In the genomic region with DNA sequence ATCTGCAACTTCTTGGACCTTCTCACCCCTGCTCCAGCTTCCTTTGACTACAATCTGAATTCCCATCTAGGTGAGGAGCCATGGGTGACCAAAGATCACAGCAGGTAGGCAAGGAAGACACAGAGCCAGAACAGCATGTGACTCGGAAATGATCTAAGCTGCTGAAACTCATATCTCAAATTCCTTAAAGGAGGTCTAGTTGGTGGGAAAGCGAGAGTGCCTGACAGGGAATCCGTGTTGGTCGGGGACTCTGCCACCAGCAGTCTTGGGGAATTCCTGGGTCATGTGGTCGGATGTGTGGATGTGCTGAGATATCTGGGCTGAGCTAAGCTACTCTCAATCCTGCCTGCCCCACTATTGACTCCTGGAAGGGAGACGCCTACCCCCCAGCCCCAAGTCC, we compare ENCODE assay signal across 13 cellular contexts. TPM values are rescaled to one million over a fixed set of nuclear protein-coding genes. Genes with fewer than 3 reads are reported as not detected.
DNase-seq lines count a peak whose midpoint lies in the region; ATAC-seq, FAIRE-seq and TF ChIP-seq lines count a peak whose summit lies in the region.
"Had no signal": no experiment of that assay in that cellular context is flagged by ENCODE, and none has a peak within 500 bp of the region (broad histone marks: within the 10 kb centered on the region; RNA-seq: fewer than 3 reads in every experiment).

No MANE protein-coding gene starts in this region.

- H3K4me2 ChIP-seq in endothelial cell of umbilical vein (ENCODE audit: insufficient read depth, low read length) (no peak overlapping the region), neuronal stem cell (ENCODE audit: insufficient read depth, low read length, poor library complexity, severe bottlenecking) (no peak overlapping the region)

- no peak overlapping the region for H3K14ac ChIP-seq in neuronal stem cell (ENCODE audit: low read length)

- dilution Hi-C loops in endothelial cell of umbilical vein (cut with MboI; ENCODE audit: extremely low pct_ligation_motif_present, low sequenced_read_pairs): no loop called here

- H3K9ac ChIP-seq in endothelial cell of umbilical vein (replicated peaks; ENCODE audit: extremely low read depth, insufficient read depth, low read length) (no peak overlapping the region), neuronal stem cell (ENCODE audit: low read depth, low read length, poor library complexity) (no peak overlapping the region)

- H2AK5ac ChIP-seq in neuronal stem cell (ENCODE audit: low read depth, low read length): peak overlapping the region; percentile 3

- no peaks in the 10 kb centered on the region for H3K79me1 ChIP-seq in neuronal stem cell (ENCODE audit: low read depth, low read length)

- peak overlapping the region; percentile 97 for H2BK5ac ChIP-seq in neuronal stem cell (ENCODE audit: low read length)

- H3K27ac Mint-ChIP-seq in MCF 10A (ENCODE audit: low read depth, unreplicated experiment): no peak overlapping the region
- H3K27ac Mint-ChIP-seq in activated naive CD4-positive, alpha-beta T cell treated with anti-CD3 and anti-CD28 coated beads, Interleukin-2, amount 50 U/mL, for 72 hours: peak overlapping the region in 1 of 2 donors; percentile 60

- no peak for TF ChIP-seq POLR2A in endothelial cell of umbilical vein (IDR thresholded peaks at IDR 0.05; ENCODE audit: low read depth, low read length)

- H3K36me3 Mint-ChIP-seq in MCF 10A (ENCODE audit: insufficient read depth, unreplicated experiment): no peaks in the 10 kb centered on the region
- H3K36me3 Mint-ChIP-seq in activated naive CD4-positive, alpha-beta T cell treated with anti-CD3 and anti-CD28 coated beads, Interleukin-2, amount 50 U/mL, for 72 hours: peaks cover 12 to 18% of the 10 kb centered on the region in 2 donors

- peak overlapping the region; percentile 7 for H3K4ac ChIP-seq in neuronal stem cell (ENCODE audit: low read length)

- peak overlapping the region; percentile 1 for H2BK12ac ChIP-seq in neuronal stem cell (ENCODE audit: low read length)

- intact Hi-C loops in endothelial cell of umbilical vein (cut with micrococcal nuclease) (loop anchor here (1.0 to 2.0 kb wide), 2 partner anchors 51 to 336 kb away; no protein-coding TSS in a partner anchor), MCF 10A (cut with micrococcal nuclease) (loop anchor here (1.0 to 5.0 kb wide), 3 partner anchors 51 to 202 kb away; a partner anchor contains a TSS)

- no peaks in the 10 kb centered on the region for H3K9me3 Mint-ChIP-seq in MCF 10A (ENCODE audit: unreplicated experiment)
- H3K9me3 Mint-ChIP-seq in activated naive CD4-positive, alpha-beta T cell treated with anti-CD3 and anti-CD28 coated beads, Interleukin-2, amount 50 U/mL, for 72 hours: no peaks in the 10 kb centered on the region

- H3K79me2 ChIP-seq in endothelial cell of umbilical vein (ENCODE audit: control insufficient read depth, insufficient read depth, low read length): no peaks in the 10 kb centered on the region

- H4K91ac ChIP-seq in neuronal stem cell (ENCODE audit: low read depth, low read length, poor library complexity): peak overlapping the region; percentile 86

- no peaks in the 10 kb centered on the region for H3K36me3 ChIP-seq in endothelial cell of umbilical vein (ENCODE audit: control insufficient read depth in 2 of 2, extremely low read depth in 1 of 2, insufficient read depth in 2 of 2, low read length in 2 of 2)
- peaks cover 0 to 3% of the 10 kb centered on the region in 2 donors for H3K36me3 ChIP-seq in neuronal stem cell (replicated peaks in 1 of 2; ENCODE audit: control insufficient read depth in 2 of 2, insufficient read depth in 2 of 2, low read length in 2 of 2)

- ATAC-seq in activated naive CD4-positive, alpha-beta T cell treated with anti-CD3 and anti-CD28 coated beads, Interleukin-2, amount 50 U/mL, for 72 hours: no peak
- no peak for ATAC-seq in GM21360 (IDR thresholded peaks at IDR 0.05; ENCODE audit: unreplicated experiment)

- CTCF ChIA-PET in endothelial cell of umbilical vein (lab: Charles Lee): interaction anchor here (0.9 to 21.6 kb wide), 23 partner anchors 9 to 335 kb away, joined by 3 to 1536 read pairs (median 7); no protein-coding TSS in a partner anchor
- CTCF ChIA-PET in MCF 10A (lab: Yijun Ruan, JAX): interaction anchor here (0.6 to 27.7 kb wide), 51 partner anchors 9 to 1025 kb away, joined by 3 to 1857 read pairs (median 5); a partner anchor contains a TSS

- no peak overlapping the region for H3K4me3 ChIP-seq in endothelial cell of umbilical vein (replicated peaks in 1 of 3; ENCODE audit: insufficient read depth in 1 of 3, low read depth in 1 of 3, low read length in 3 of 3)
- no peak overlapping the region for H3K4me3 ChIP-seq in neuronal stem cell (ENCODE audit: low read length in 2 of 2)
- H3K4me3 ChIP-seq: mucosa of descending colon, testis had no signal

- H2BK15ac ChIP-seq in neuronal stem cell (ENCODE audit: low read length): no peak overlapping the region

- H3K27ac ChIP-seq in endothelial cell of umbilical vein (ENCODE audit: insufficient read depth, low read depth, low read length) (no peak overlapping the region), neuronal stem cell (replicated peaks; ENCODE audit: low read length) (peak overlapping the region; percentile 65)
- H3K27ac ChIP-seq: testis had no signal

- H2BK120ac ChIP-seq in neuronal stem cell (ENCODE audit: low read depth, low read length): peak overlapping the region; percentile 85

- peaks cover 23% of the 10 kb centered on the region for H3K27me3 Mint-ChIP-seq in MCF 10A (ENCODE audit: insufficient read depth, unreplicated experiment)

- no peaks in the 10 kb centered on the region for H3K9me3 ChIP-seq in endothelial cell of umbilical vein (replicated peaks; ENCODE audit: control insufficient read depth, insufficient read depth, low read length)
- no peaks in the 10 kb centered on the region for H3K9me3 ChIP-seq in neuronal stem cell (replicated peaks in 1 of 2; ENCODE audit: control insufficient read depth in 2 of 2, insufficient read depth in 1 of 2, low read depth in 1 of 2, low read length in 2 of 2)
- H3K9me3 ChIP-seq: mucosa of descending colon, testis had no signal

- H3K18ac ChIP-seq in neuronal stem cell (ENCODE audit: low read length): peak overlapping the region; percentile 93

- no peak overlapping the region for H3K23ac ChIP-seq in neuronal stem cell (ENCODE audit: low read depth, low read length, poor library complexity)

- WGBS in neuronal stem cell (ENCODE audit: extremely low coverage in 2 of 2, insufficient read length in 2 of 2, insufficient replicate concordance in 1 of 2), 2 donors: no CpG with 5 or more reads among the region's 6 CpGs

- H4K8ac ChIP-seq in neuronal stem cell (ENCODE audit: low read depth, low read length): peak overlapping the region; percentile 94

- peaks cover 23% of the 10 kb centered on the region for H3K4me1 Mint-ChIP-seq in MCF 10A (ENCODE audit: insufficient read depth, unreplicated experiment)

- BruUV-seq in endothelial cell of umbilical vein (replicated peaks; lab: Mats Ljungman, UMichigan) (no TSS peak), MCF 10A (replicated peaks; lab: Mats Ljungman, UMichigan) (no TSS peak)

- peak; percentile 54 for DNase-seq in ELR (ENCODE audit: low read depth)
- peak; percentile 61 for DNase-seq in RPMI7951 (ENCODE audit: low read depth)
- DNase-seq in endothelial cell of umbilical vein (ENCODE audit: low read depth, low spot score): peak; percentile 28
- no peak for DNase-seq in neuronal stem cell (ENCODE audit: low spot score)
- no peak for DNase-seq in MCF 10A (ENCODE audit: unreplicated experiment)
- no peak for DNase-seq in stimulated activated CD4-positive, alpha-beta T cell treated with anti-CD3 and anti-CD28 coated beads, Interleukin-15, amount 100 ng/mL, for 24 hours
- no peak for DNase-seq in activated naive CD4-positive, alpha-beta T cell treated with anti-CD3 and anti-CD28 coated beads, Interleukin-2, amount 50 U/mL, for 72 hours (ENCODE audit: low spot score in 2 of 2)
- DNase-seq: NCI-H1417 treated with DMSO at 0.1 percent for 48 hours, NCI-H524 treated with DMSO at 0.1 percent for 48 hours, Right ventricle myocardium superior had no signal

- H3K27me3 ChIP-seq in endothelial cell of umbilical vein (ENCODE audit: control insufficient read depth in 2 of 2, insufficient read depth in 2 of 2, low read length in 2 of 2) (peaks cover 4 to 10% of the 10 kb centered on the region in 2 experiments), neuronal stem cell (ENCODE audit: control insufficient read depth in 3 of 3, insufficient read depth in 3 of 3, low read depth in 1 of 3, low read length in 3 of 3) (peaks cover 0 to 3% (median 0%) of the 10 kb centered on the region in 3 experiments)
- H3K27me3 ChIP-seq: testis had no signal

- H3K4me1 ChIP-seq in endothelial cell of umbilical vein (ENCODE audit: control insufficient read depth, extremely low read depth, insufficient read depth, low read length): peaks cover 8% of the 10 kb centered on the region
- peaks cover 7 to 18% of the 10 kb centered on the region in 2 donors for H3K4me1 ChIP-seq in neuronal stem cell (ENCODE audit: control insufficient read depth in 2 of 2, insufficient read depth in 1 of 2, low read depth in 1 of 2, low read length in 2 of 2)

- H3K9me1 ChIP-seq in endothelial cell of umbilical vein (replicated peaks; ENCODE audit: control insufficient read depth, extremely low read depth, insufficient read depth, low read length): no peaks in the 10 kb centered on the region

- H2AFZ ChIP-seq in endothelial cell of umbilical vein (ENCODE audit: low read depth, low read length) (no peak overlapping the region), neuronal stem cell (ENCODE audit: low read length) (peak overlapping the region; percentile 30)

- no peak overlapping the region for H3K4me3 Mint-ChIP-seq in MCF 10A (ENCODE audit: unreplicated experiment)

- H4K20me1 ChIP-seq in endothelial cell of umbilical vein (replicated peaks; ENCODE audit: control insufficient read depth, extremely low read depth, insufficient read depth, low read length): no peaks in the 10 kb centered on the region

- no peak for TF ChIP-seq CTCF in endothelial cell of umbilical vein (IDR thresholded peaks at IDR 0.05; ENCODE audit: extremely low read depth in 1 of 2, insufficient read depth in 1 of 2, low read depth in 1 of 2, low read length in 2 of 2)
- TF ChIP-seq CTCF in MCF 10A (IDR thresholded peaks at IDR 0.05; ENCODE audit: unreplicated experiment): no peak

- POLR2A ChIA-PET in endothelial cell of umbilical vein (lab: Charles Lee): interaction anchor here (2.1 kb wide), 1 partner anchor 51 kb away, joined by 7 read pairs; no protein-coding TSS in a partner anchor
- POLR2A ChIA-PET in MCF 10A (lab: Yijun Ruan, JAX): interaction anchor here (0.6 to 9.8 kb wide), 15 partner anchors 12 to 766 kb away, joined by 3 to 335 read pairs (median 4); no protein-coding TSS in a partner anchor

- no peak for FAIRE-seq in endothelial cell of umbilical vein (lab: Jason Lieb, UNC)

RNA-seq across cellular contexts. Expression of a gene that starts 3.2 kb away (rescaled TPM):
- total RNA-seq in RPMI7951 (2014; rRNA removed; shearing (Covaris generic)): 0.78 and 1.2 TPM in 2 replicates
- total RNA-seq in endothelial cell of umbilical vein: 2.3 and 2.5 TPM in 2 replicates
- 1.5 and 1.8 TPM in 2 replicates for polyA plus RNA-seq in endothelial cell of umbilical vein
- polyA plus RNA-seq in endothelial cell of umbilical vein (2011; cell fraction: cytosol; rRNA removed): 1.1 and 1.3 TPM in 2 replicates
- 1.5 and 1.6 TPM in 2 replicates for polyA plus RNA-seq in endothelial cell of umbilical vein (2011; cell fraction: nucleus; rRNA removed)
- polyA plus RNA-seq in endothelial cell of umbilical vein (2012): 1.3 and 1.4 TPM in 2 replicates
- polyA minus RNA-seq in endothelial cell of umbilical vein: 2.1 and 2.2 TPM in 2 replicates
- 7.4 TPM for polyA minus RNA-seq in endothelial cell of umbilical vein (2011; cell fraction: cytosol; rRNA and poly(A)+ RNA removed)
- polyA minus RNA-seq in endothelial cell of umbilical vein (2011; cell fraction: nucleus; rRNA and poly(A)+ RNA removed): 1.8 TPM in 2 replicates
- polyA plus RNA-seq in neuronal stem cell (2013, experiment 1 of 2): 55.9 TPM
- 57.2 TPM for polyA plus RNA-seq in neuronal stem cell (2013, experiment 2 of 2)
- total RNA-seq in MCF 10A (2022): 2.8 and 6.0 TPM in 2 replicates
- 1 to 10 TPM; 5.9 to 6.8 TPM for total RNA-seq in activated naive CD4-positive, alpha-beta T cell treated with anti-CD3 and anti-CD28 coated beads, Interleukin-2, amount 50 U/mL, for 72 hours

RNA-seq across cellular contexts. Expression of a gene that starts 31.9 kb away (rescaled TPM):
- not detected in 2 replicates for total RNA-seq in RPMI7951 (2014; rRNA removed; shearing (Covaris generic))
- total RNA-seq in endothelial cell of umbilical vein (not detected in 2 replicates), MCF 10A (2022) (not detected in 2 replicates)
- polyA plus RNA-seq in endothelial cell of umbilical vein: not detected in 2 replicates
- not detected in 2 replicates for polyA plus RNA-seq in endothelial cell of umbilical vein (2011; cell fraction: cytosol; rRNA removed)
- polyA plus RNA-seq in endothelial cell of umbilical vein (2011; cell fraction: nucleus; rRNA removed): not detected in 2 replicates
- not detected in 2 replicates for polyA plus RNA-seq in endothelial cell of umbilical vein (2012)
- not detected in 2 replicates for polyA minus RNA-seq in endothelial cell of umbilical vein
- not detected for polyA minus RNA-seq in endothelial cell of umbilical vein (2011; cell fraction: cytosol; rRNA and poly(A)+ RNA removed)
- not detected in 2 replicates for polyA minus RNA-seq in endothelial cell of umbilical vein (2011; cell fraction: nucleus; rRNA and poly(A)+ RNA removed)
- 87.2 TPM for polyA plus RNA-seq in neuronal stem cell (2013, experiment 1 of 2)
- polyA plus RNA-seq in neuronal stem cell (2013, experiment 2 of 2): 86.1 TPM
- not detected for total RNA-seq in activated naive CD4-positive, alpha-beta T cell treated with anti-CD3 and anti-CD28 coated beads, Interleukin-2, amount 50 U/mL, for 72 hours

Comparison
In these comparisons a context has a peak if more than half of its experiments do, and no peak if none do; other contexts are left out.
1. DNase-seq: peak in ELR (single experiment), RPMI7951 (single experiment) and endothelial cell of umbilical vein (single experiment); none in neuronal stem cell (single experiment), MCF 10A (single experiment), stimulated activated CD4-positive, alpha-beta T cell treated with anti-CD3 and anti-CD28 coated beads, Interleukin-15, amount 100 ng/mL, for 24 hours (single experiment) and activated naive CD4-positive, alpha-beta T cell treated with anti-CD3 and anti-CD28 coated beads, Interleukin-2, amount 50 U/mL, for 72 hours (0 of 2).